1 cellular context compared by ENCODE assay signal in genomic region chr19:4531562-4532165, GRCh38.
TF ChIP-seq lines count a peak whose summit lies in the region.

No MANE protein-coding gene starts in this region.

TF ChIP-seq in HepG2, 621 proteins besides CTCF, POLR2A, EP300 and RAD21 (continued from another document and continues in another):
- TF ChIP-seq RERE (CRISPR knock-in tag; IDR thresholded peaks at IDR 0.05; ENCODE audit: low read depth) = peak; percentile 63; the same call in 1 of the 2 replicates
- TF ChIP-seq NCOA1 (CRISPR knock-in tag; IDR thresholded peaks at IDR 0.05) = no peak
- no peak for TF ChIP-seq RFX1 (IDR thresholded peaks at IDR 0.05)
- TF ChIP-seq, protein P1, sequence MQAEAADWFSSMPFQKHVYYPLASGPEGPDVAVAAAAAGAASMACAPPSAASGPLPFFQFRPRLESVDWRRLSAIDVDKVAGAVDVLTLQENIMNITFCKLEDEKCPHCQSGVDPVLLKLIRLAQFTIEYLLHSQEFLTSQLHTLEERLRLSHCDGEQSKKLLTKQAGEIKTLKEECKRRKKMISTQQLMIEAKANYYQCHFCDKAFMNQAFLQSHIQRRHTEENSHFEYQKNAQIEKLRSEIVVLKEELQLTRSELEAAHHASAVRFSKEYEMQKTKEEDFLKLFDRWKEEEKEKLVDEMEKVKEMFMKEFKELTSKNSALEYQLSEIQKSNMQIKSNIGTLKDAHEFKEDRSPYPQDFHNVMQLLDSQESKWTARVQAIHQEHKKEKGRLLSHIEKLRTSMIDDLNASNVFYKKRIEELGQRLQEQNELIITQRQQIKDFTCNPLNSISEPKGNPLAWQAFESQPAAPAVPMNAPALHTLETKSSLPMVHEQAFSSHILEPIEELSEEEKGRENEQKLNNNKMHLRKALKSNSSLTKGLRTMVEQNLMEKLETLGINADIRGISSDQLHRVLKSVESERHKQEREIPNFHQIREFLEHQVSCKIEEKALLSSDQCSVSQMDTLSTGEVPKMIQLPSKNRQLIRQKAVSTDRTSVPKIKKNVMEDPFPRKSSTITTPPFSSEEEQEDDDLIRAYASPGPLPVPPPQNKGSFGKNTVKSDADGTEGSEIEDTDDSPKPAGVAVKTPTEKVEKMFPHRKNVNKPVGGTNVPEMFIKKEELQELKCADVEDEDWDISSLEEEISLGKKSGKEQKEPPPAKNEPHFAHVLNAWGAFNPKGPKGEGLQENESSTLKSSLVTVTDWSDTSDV (CRISPR knock-in tag; IDR thresholded peaks at IDR 0.05) = peak; percentile 62
- TF ChIP-seq, protein P2, sequence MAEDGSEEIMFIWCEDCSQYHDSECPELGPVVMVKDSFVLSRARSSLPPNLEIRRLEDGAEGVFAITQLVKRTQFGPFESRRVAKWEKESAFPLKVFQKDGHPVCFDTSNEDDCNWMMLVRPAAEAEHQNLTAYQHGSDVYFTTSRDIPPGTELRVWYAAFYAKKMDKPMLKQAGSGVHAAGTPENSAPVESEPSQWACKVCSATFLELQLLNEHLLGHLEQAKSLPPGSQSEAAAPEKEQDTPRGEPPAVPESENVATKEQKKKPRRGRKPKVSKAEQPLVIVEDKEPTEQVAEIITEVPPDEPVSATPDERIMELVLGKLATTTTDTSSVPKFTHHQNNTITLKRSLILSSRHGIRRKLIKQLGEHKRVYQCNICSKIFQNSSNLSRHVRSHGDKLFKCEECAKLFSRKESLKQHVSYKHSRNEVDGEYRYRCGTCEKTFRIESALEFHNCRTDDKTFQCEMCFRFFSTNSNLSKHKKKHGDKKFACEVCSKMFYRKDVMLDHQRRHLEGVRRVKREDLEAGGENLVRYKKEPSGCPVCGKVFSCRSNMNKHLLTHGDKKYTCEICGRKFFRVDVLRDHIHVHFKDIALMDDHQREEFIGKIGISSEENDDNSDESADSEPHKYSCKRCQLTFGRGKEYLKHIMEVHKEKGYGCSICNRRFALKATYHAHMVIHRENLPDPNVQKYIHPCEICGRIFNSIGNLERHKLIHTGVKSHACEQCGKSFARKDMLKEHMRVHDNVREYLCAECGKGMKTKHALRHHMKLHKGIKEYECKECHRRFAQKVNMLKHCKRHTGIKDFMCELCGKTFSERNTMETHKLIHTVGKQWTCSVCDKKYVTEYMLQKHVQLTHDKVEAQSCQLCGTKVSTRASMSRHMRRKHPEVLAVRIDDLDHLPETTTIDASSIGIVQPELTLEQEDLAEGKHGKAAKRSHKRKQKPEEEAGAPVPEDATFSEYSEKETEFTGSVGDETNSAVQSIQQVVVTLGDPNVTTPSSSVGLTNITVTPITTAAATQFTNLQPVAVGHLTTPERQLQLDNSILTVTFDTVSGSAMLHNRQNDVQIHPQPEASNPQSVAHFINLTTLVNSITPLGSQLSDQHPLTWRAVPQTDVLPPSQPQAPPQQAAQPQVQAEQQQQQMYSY (CRISPR knock-in tag; IDR thresholded peaks at IDR 0.05) = no peak
- TF ChIP-seq, protein P3, sequence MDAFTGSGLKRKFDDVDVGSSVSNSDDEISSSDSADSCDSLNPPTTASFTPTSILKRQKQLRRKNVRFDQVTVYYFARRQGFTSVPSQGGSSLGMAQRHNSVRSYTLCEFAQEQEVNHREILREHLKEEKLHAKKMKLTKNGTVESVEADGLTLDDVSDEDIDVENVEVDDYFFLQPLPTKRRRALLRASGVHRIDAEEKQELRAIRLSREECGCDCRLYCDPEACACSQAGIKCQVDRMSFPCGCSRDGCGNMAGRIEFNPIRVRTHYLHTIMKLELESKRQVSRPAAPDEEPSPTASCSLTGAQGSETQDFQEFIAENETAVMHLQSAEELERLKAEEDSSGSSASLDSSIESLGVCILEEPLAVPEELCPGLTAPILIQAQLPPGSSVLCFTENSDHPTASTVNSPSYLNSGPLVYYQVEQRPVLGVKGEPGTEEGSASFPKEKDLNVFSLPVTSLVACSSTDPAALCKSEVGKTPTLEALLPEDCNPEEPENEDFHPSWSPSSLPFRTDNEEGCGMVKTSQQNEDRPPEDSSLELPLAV (CRISPR knock-in tag; conservative IDR thresholded peaks at IDR 0.05; ENCODE audit: low read depth) = no peak
- TF ChIP-seq, protein P4, sequence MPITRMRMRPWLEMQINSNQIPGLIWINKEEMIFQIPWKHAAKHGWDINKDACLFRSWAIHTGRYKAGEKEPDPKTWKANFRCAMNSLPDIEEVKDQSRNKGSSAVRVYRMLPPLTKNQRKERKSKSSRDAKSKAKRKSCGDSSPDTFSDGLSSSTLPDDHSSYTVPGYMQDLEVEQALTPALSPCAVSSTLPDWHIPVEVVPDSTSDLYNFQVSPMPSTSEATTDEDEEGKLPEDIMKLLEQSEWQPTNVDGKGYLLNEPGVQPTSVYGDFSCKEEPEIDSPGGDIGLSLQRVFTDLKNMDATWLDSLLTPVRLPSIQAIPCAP (CRISPR knock-in tag; IDR thresholded peaks at IDR 0.05; ENCODE audit: low read depth) = no peak; the same call in 1 of the 2 replicates
- no peak for TF ChIP-seq SMARCE1 (IDR thresholded peaks at IDR 0.05; ENCODE audit: borderline replicate concordance)
- no peak for TF ChIP-seq GABPA (IDR thresholded peaks at IDR 0.05; ENCODE audit: low read depth, low read length)
- TF ChIP-seq GABPA (CRISPR knock-in tag; IDR thresholded peaks at IDR 0.05; ENCODE audit: low read depth) = no peak
- TF ChIP-seq, protein P5, sequence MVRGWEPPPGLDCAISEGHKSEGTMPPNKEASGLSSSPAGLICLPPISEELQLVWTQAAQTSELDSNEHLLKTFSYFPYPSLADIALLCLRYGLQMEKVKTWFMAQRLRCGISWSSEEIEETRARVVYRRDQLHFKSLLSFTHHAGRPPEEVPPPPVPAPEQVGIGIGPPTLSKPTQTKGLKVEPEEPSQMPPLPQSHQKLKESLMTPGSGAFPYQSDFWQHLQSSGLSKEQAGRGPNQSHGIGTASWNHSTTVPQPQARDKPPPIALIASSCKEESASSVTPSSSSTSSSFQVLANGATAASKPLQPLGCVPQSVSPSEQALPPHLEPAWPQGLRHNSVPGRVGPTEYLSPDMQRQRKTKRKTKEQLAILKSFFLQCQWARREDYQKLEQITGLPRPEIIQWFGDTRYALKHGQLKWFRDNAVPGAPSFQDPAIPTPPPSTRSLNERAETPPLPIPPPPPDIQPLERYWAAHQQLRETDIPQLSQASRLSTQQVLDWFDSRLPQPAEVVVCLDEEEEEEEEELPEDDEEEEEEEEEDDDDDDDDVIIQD (CRISPR knock-in tag; IDR thresholded peaks at IDR 0.05; ENCODE audit: low read depth) = no peak
- TF ChIP-seq, protein P6, sequence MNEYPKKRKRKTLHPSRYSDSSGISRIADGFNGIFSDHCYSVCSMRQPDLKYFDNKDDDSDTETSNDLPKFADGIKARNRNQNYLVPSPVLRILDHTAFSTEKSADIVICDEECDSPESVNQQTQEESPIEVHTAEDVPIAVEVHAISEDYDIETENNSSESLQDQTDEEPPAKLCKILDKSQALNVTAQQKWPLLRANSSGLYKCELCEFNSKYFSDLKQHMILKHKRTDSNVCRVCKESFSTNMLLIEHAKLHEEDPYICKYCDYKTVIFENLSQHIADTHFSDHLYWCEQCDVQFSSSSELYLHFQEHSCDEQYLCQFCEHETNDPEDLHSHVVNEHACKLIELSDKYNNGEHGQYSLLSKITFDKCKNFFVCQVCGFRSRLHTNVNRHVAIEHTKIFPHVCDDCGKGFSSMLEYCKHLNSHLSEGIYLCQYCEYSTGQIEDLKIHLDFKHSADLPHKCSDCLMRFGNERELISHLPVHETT (CRISPR knock-in tag; conservative IDR thresholded peaks at IDR 0.05) = no peak
- TF ChIP-seq HDAC6 (IDR thresholded peaks at IDR 0.05; ENCODE audit: low read depth, low read length) = no peak
- no peak for TF ChIP-seq SP2 (CRISPR knock-in tag; IDR thresholded peaks at IDR 0.05)
- TF ChIP-seq ZNF879 (CRISPR knock-in tag; IDR thresholded peaks at IDR 0.05) = no peak
- TF ChIP-seq ATRX (CRISPR knock-in tag; IDR thresholded peaks at IDR 0.05; ENCODE audit: borderline replicate concordance) = no peak
- no peak for TF ChIP-seq NONO (IDR thresholded peaks at IDR 0.05)
- TF ChIP-seq NONO (CRISPR knock-in tag; conservative IDR thresholded peaks at IDR 0.05) = peak; percentile 59; the same call in 1 of the 2 replicates
- TF ChIP-seq NR2F1 (CRISPR knock-in tag; IDR thresholded peaks at IDR 0.05) = no peak
- peak; percentile 83; the same call in 1 of the 2 replicates for TF ChIP-seq SRY (CRISPR knock-in tag; IDR thresholded peaks at IDR 0.05)
- no peak for TF ChIP-seq KMT2A (CRISPR knock-in tag; IDR thresholded peaks at IDR 0.05)
- TF ChIP-seq, protein P7, sequence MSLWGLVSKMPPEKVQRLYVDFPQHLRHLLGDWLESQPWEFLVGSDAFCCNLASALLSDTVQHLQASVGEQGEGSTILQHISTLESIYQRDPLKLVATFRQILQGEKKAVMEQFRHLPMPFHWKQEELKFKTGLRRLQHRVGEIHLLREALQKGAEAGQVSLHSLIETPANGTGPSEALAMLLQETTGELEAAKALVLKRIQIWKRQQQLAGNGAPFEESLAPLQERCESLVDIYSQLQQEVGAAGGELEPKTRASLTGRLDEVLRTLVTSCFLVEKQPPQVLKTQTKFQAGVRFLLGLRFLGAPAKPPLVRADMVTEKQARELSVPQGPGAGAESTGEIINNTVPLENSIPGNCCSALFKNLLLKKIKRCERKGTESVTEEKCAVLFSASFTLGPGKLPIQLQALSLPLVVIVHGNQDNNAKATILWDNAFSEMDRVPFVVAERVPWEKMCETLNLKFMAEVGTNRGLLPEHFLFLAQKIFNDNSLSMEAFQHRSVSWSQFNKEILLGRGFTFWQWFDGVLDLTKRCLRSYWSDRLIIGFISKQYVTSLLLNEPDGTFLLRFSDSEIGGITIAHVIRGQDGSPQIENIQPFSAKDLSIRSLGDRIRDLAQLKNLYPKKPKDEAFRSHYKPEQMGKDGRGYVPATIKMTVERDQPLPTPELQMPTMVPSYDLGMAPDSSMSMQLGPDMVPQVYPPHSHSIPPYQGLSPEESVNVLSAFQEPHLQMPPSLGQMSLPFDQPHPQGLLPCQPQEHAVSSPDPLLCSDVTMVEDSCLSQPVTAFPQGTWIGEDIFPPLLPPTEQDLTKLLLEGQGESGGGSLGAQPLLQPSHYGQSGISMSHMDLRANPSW (CRISPR knock-in tag; IDR thresholded peaks at IDR 0.05; ENCODE audit: borderline replicate concordance) = no peak
- peak; percentile 21 for TF ChIP-seq STAG1 (CRISPR knock-in tag; IDR thresholded peaks at IDR 0.05)
- peak; percentile 43; the same call in 1 of the 2 replicates for TF ChIP-seq KAT8 (CRISPR knock-in tag; IDR thresholded peaks at IDR 0.05)
- no peak for TF ChIP-seq MLLT10 (CRISPR knock-in tag; IDR thresholded peaks at IDR 0.05)
- TF ChIP-seq NFYB (CRISPR knock-in tag; IDR thresholded peaks at IDR 0.05) = no peak
- TF ChIP-seq, protein P8, sequence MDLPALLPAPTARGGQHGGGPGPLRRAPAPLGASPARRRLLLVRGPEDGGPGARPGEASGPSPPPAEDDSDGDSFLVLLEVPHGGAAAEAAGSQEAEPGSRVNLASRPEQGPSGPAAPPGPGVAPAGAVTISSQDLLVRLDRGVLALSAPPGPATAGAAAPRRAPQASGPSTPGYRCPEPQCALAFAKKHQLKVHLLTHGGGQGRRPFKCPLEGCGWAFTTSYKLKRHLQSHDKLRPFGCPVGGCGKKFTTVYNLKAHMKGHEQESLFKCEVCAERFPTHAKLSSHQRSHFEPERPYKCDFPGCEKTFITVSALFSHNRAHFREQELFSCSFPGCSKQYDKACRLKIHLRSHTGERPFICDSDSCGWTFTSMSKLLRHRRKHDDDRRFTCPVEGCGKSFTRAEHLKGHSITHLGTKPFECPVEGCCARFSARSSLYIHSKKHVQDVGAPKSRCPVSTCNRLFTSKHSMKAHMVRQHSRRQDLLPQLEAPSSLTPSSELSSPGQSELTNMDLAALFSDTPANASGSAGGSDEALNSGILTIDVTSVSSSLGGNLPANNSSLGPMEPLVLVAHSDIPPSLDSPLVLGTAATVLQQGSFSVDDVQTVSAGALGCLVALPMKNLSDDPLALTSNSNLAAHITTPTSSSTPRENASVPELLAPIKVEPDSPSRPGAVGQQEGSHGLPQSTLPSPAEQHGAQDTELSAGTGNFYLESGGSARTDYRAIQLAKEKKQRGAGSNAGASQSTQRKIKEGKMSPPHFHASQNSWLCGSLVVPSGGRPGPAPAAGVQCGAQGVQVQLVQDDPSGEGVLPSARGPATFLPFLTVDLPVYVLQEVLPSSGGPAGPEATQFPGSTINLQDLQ (CRISPR knock-in tag; IDR thresholded peaks at IDR 0.05) = no peak
- peak; percentile 91 for TF ChIP-seq MXD3 (CRISPR knock-in tag; IDR thresholded peaks at IDR 0.05)
- TF ChIP-seq, protein P9, sequence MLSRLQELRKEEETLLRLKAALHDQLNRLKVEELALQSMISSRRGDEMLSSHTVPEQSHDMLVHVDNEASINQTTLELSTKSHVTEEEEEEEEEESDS (CRISPR knock-in tag; IDR thresholded peaks at IDR 0.05; ENCODE audit: borderline replicate concordance) = no peak
- no peak for TF ChIP-seq KLF13 (CRISPR knock-in tag; IDR thresholded peaks at IDR 0.05)
- TF ChIP-seq MIER3 (CRISPR knock-in tag; IDR thresholded peaks at IDR 0.05; ENCODE audit: borderline replicate concordance) = peak; percentile 77; the same call in 1 of the 2 replicates
- no peak for TF ChIP-seq ZNF720 (CRISPR knock-in tag; IDR thresholded peaks at IDR 0.05)
- 0 out of 2 replicates have a peak, but pooled peaks have one; percentile 29 for TF ChIP-seq HNF4A (CRISPR knock-in tag; IDR thresholded peaks at IDR 0.05)
